Comparison of ENCODE assay signal across 12 cellular contexts in the genomic region with DNA sequence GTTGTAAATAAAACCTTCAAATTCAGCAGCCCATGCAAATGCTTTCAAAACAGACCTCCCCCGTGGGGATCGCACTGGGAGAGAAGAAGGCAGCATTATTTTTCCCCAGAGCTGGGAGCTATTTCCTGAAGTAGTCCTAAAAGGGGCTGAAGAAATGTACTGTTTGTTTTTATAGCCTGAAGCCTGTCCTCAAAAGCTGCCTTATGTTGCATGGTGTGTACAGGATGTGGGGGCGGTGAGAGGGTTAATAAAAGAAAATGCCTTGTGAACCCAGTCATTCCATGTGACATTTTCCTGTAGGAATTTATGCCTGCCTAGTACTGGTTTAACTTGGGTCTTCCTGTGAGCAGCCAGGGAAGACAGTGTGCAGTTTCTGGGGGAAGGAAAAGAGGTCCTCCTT.
A peak's percentile ranks its signal among the peaks of the same experiment; 100 is the strongest.
DNase-seq lines count a peak whose midpoint lies in the region; ATAC-seq and TF ChIP-seq lines count a peak whose summit lies in the region.
"Had no signal": no experiment of that assay in that cellular context is flagged by ENCODE, and none has a peak within 500 bp of the region (broad histone marks: within the 10 kb centered on the region; RNA-seq: fewer than 3 reads in every experiment).

No MANE protein-coding gene starts in this region.

- peaks cover 26% of the 10 kb centered on the region for H3K4me1 ChIP-seq in SJCRH30
- peaks cover 10 to 54% (median 49%) of the 10 kb centered on the region in 4 donors for H3K4me1 ChIP-seq in esophagus muscularis mucosa
- peaks cover 0 to 22% (median 17%) of the 10 kb centered on the region in 4 donors for H3K4me1 ChIP-seq in sigmoid colon
- H3K4me1 ChIP-seq in colonic mucosa: no peaks in the 10 kb centered on the region

- peak; percentile 68 for DNase-seq in AG09319 (ENCODE audit: extremely low read depth, low read depth)
- DNase-seq in SJCRH30: peak; percentile 62 to 77
- DNase-seq in esophagus muscularis mucosa (ENCODE audit: extremely low spot score): peak; percentile 37
- DNase-seq in nephron progenitor cell: no peak
- DNase-seq in sigmoid colon: no peak
- no peak for DNase-seq in SHP77 treated with DMSO at 0.1 percent for 48 hours (lab: John Stamatoyannopoulos, UW)
- no peak for DNase-seq in colonic mucosa
- DNase-seq: activated T-cell treated with anti-CD3 and anti-CD28 coated beads, Interleukin-2, amount 50 U/mL, for 24 hours; COR-L47; stimulated activated naive CD8-positive, alpha-beta T cell treated with anti-CD3 and anti-CD28 coated beads, Interleukin-15, Interleukin-2, amounts not matched to agents 100 U/mL and 50 U/mL, for 24 hours had no signal

- TF ChIP-seq CTCF in AG09319 (IDR thresholded peaks at IDR 0.05; ENCODE audit: low read depth, low read length) (no peak), esophagus muscularis mucosa (IDR thresholded peaks at IDR 0.05) (no peak), nephron progenitor cell (IDR thresholded peaks at IDR 0.05) (no peak), sigmoid colon (IDR thresholded peaks at IDR 0.05) (no peak), colonic mucosa (IDR thresholded peaks at IDR 0.05) (no peak)

- no peaks in the 10 kb centered on the region for H3K27me3 Mint-ChIP-seq in nephron progenitor cell (ENCODE audit: low read depth, poor library complexity)
- H3K27me3 Mint-ChIP-seq: progenitor cell of endocrine pancreas had no signal

- no peak for TF ChIP-seq POLR2A in esophagus muscularis mucosa (IDR thresholded peaks at IDR 0.05; ENCODE audit: low read depth)
- TF ChIP-seq POLR2A in sigmoid colon (IDR thresholded peaks at IDR 0.05): no peak

- H3K9me3 Mint-ChIP-seq in nephron progenitor cell: peaks cover 24% of the 10 kb centered on the region

- peaks cover 96% of the 10 kb centered on the region for H3K36me3 Mint-ChIP-seq in nephron progenitor cell (ENCODE audit: low read depth)

- TF ChIP-seq EP300 in esophagus muscularis mucosa (IDR thresholded peaks at IDR 0.05): no peak
- TF ChIP-seq EP300 in sigmoid colon (IDR thresholded peaks at IDR 0.05): no peak

- ATAC-seq in GM19023 (IDR thresholded peaks at IDR 0.05; ENCODE audit: unreplicated experiment): no peak

- H3K9ac ChIP-seq in colonic mucosa (ENCODE audit: low read depth in 2 of 2, low read length in 2 of 2): no peak overlapping the region

- H3K4me1 Mint-ChIP-seq in nephron progenitor cell: peaks cover 74% of the 10 kb centered on the region

- H3K36me3 ChIP-seq in SJCRH30 (peaks cover 9% of the 10 kb centered on the region), esophagus muscularis mucosa (peaks cover 0 to 34% (median 5%) of the 10 kb centered on the region in 4 donors), sigmoid colon (peaks cover 0 to 17% (median 8%) of the 10 kb centered on the region in 4 donors), colonic mucosa (no peaks in the 10 kb centered on the region)

- peaks cover 4% of the 10 kb centered on the region; the same call in 1 of the 2 replicates for H3K9me3 ChIP-seq in SJCRH30 (replicated peaks)
- H3K9me3 ChIP-seq in esophagus muscularis mucosa: no peaks in the 10 kb centered on the region
- no peaks in the 10 kb centered on the region for H3K9me3 ChIP-seq in sigmoid colon
- no peaks in the 10 kb centered on the region for H3K9me3 ChIP-seq in colonic mucosa

- intact Hi-C loops in esophagus muscularis mucosa (cut with DNase I): loop anchor here (5.0 to 10.0 kb wide), 3 partner anchors 62 to 319 kb away; a partner anchor contains a TSS
- intact Hi-C loops in sigmoid colon (cut with DNase I): loop anchor here (5.0 kb wide), 1 partner anchor 317 kb away; a partner anchor contains a TSS
- intact Hi-C loops in colonic mucosa (cut with DNase I): no loop called here

- H3K4me3 Mint-ChIP-seq in nephron progenitor cell: no peak overlapping the region
- H3K4me3 Mint-ChIP-seq: activated T-cell treated with anti-CD3 and anti-CD28 coated beads, Interleukin-2, amount 50 U/mL, for 24 hours had no signal

- H3K4me3 ChIP-seq in SJCRH30 (peak overlapping the region; percentile 1; the same call in 1 of the 2 replicates), esophagus muscularis mucosa (peak overlapping the region in 3 of 4 donors; percentile 13 to 25 (median 20)), sigmoid colon (no peak overlapping the region), colonic mucosa (no peak overlapping the region)

- H3K27ac ChIP-seq in SJCRH30 (peak overlapping the region; percentile 68), esophagus muscularis mucosa (replicated peaks in 1 of 4) (peak overlapping the region; percentile 36 to 58 (median 52)), sigmoid colon (peak overlapping the region in 2 of 4 donors; percentile 55 to 57), colonic mucosa (no peak overlapping the region)

- no peaks in the 10 kb centered on the region for H3K27me3 ChIP-seq in SJCRH30
- H3K27me3 ChIP-seq in esophagus muscularis mucosa: no peaks in the 10 kb centered on the region
- H3K27me3 ChIP-seq in sigmoid colon: no peaks in the 10 kb centered on the region
- H3K27me3 ChIP-seq in colonic mucosa: no peaks in the 10 kb centered on the region

- 24% methylated on average over 3 of the region's 3 CpGs for WGBS in esophagus muscularis mucosa
- 48 to 81% methylated on average over 3 of the region's 3 CpGs for WGBS in sigmoid colon, 2 donors

- peak overlapping the region; percentile 97 for H3K27ac Mint-ChIP-seq in nephron progenitor cell
- H3K27ac Mint-ChIP-seq: activated T-cell treated with anti-CD3 and anti-CD28 coated beads, Interleukin-2, amount 50 U/mL, for 24 hours; progenitor cell of endocrine pancreas had no signal

Comparison
In these comparisons a context has a peak if more than half of its experiments do, and no peak if none do; other contexts are left out.
1. DNase-seq: peak in AG09319 (single experiment), SJCRH30 (2 of 2) and esophagus muscularis mucosa (single experiment); none in nephron progenitor cell (single experiment), sigmoid colon (single experiment), SHP77 treated with DMSO at 0.1 percent for 48 hours (single experiment) and colonic mucosa (single experiment).
2. H3K4me3 ChIP-seq: peak in SJCRH30 (single experiment) and esophagus muscularis mucosa (3 of 4); none in sigmoid colon (0 of 4) and colonic mucosa (single experiment).